10 cellular contexts compared by ENCODE assay signal in genomic region chr9:129595323-129595741, GRCh38. TPM values are rescaled to one million over a fixed set of nuclear protein-coding genes. Genes with fewer than 3 reads are reported as not detected.
A peak's percentile ranks its signal among the peaks of the same experiment; 100 is the strongest.
DNase-seq lines count a peak whose midpoint lies in the region; ATAC-seq and TF ChIP-seq lines count a peak whose summit lies in the region.
"Had no signal": no experiment of that assay in that cellular context is flagged by ENCODE, and none has a peak within 500 bp of the region (broad histone marks: within the 10 kb centered on the region; RNA-seq: fewer than 3 reads in every experiment).

No MANE protein-coding gene starts in this region.

- no peak overlapping the region for H3K14ac ChIP-seq in neuronal stem cell (ENCODE audit: low read length)

- H3K9me3 ChIP-seq in BLaER1 (no peaks in the 10 kb centered on the region), HEK293 (ENCODE audit: control insufficient read depth, insufficient read depth, low read depth, low read length) (no peaks in the 10 kb centered on the region), neuronal stem cell (replicated peaks in 1 of 2; ENCODE audit: control insufficient read depth in 2 of 2, insufficient read depth in 1 of 2, low read depth in 1 of 2, low read length in 2 of 2) (no peaks in the 10 kb centered on the region)
- H3K9me3 ChIP-seq: mucosa of descending colon had no signal

- H2BK12ac ChIP-seq in neuronal stem cell (ENCODE audit: low read length), result no peak overlapping the region

- H3K4me3 ChIP-seq in BLaER1 (no peak overlapping the region), HEK293 (ENCODE audit: low read depth, low read length) (no peak overlapping the region), astrocyte of the spinal cord (ENCODE audit: low read depth, low read length) (no peak overlapping the region), neuronal stem cell (ENCODE audit: low read length in 2 of 2) (no peak overlapping the region)
- H3K4me3 ChIP-seq: mucosa of descending colon had no signal

- POLR2A ChIA-PET in HEK293 (lab: Yijun Ruan, JAX), result interaction anchor here (0.6 to 1.6 kb wide), 5 partner anchors 10 to 420 kb away, joined by 3 to 6 read pairs (median 4); no protein-coding TSS in a partner anchor

- no peaks in the 10 kb centered on the region; the same call in 1 of the 2 replicates for H3K27me3 ChIP-seq in BLaER1
- H3K27me3 ChIP-seq in neuronal stem cell (ENCODE audit: control insufficient read depth in 3 of 3, insufficient read depth in 3 of 3, low read depth in 1 of 3, low read length in 3 of 3), result no peaks in the 10 kb centered on the region

- no peak overlapping the region for H3K4ac ChIP-seq in neuronal stem cell (ENCODE audit: low read length)

- H3K4me1 ChIP-seq in BLaER1 (peaks cover 65% of the 10 kb centered on the region), HEK293 (ENCODE audit: control insufficient read depth, insufficient read depth, low read length) (0 out of 2 replicates have a peak, but pooled peaks cover 3% of the 10 kb centered on the region), neuronal stem cell (ENCODE audit: control insufficient read depth in 2 of 2, insufficient read depth in 1 of 2, low read depth in 1 of 2, low read length in 2 of 2) (peaks cover 21 to 23% of the 10 kb centered on the region in 2 donors)

- no peak overlapping the region for H2AFZ ChIP-seq in neuronal stem cell (ENCODE audit: low read length)

- no peak for ATAC-seq in GM19035 (IDR thresholded peaks at IDR 0.05; ENCODE audit: unreplicated experiment)
- ATAC-seq: mucosa of descending colon had no signal

- H2BK5ac ChIP-seq in neuronal stem cell (ENCODE audit: low read length), result no peak overlapping the region

- TF ChIP-seq CTCF in HEK293 (tag by site-specific recombination; IDR thresholded peaks at IDR 0.05), result no peak
- no peak for TF ChIP-seq CTCF in astrocyte of the spinal cord (IDR thresholded peaks at IDR 0.05; ENCODE audit: low read depth, low read length)

- in situ Hi-C loops in astrocyte of the spinal cord (cut with HindIII; ENCODE audit: low sequenced_read_pairs), result no loop called here

- peak; percentile 21 for DNase-seq in astrocyte of the spinal cord (ENCODE audit: low read depth, low spot score)
- DNase-seq in neuronal stem cell (ENCODE audit: low spot score), result no peak
- DNase-seq in activated CD8-positive, alpha-beta memory T cell treated with anti-CD3 and anti-CD28 coated beads, Interleukin-2, amount 50 U/mL, for 48 hours, result no peak
- no peak for DNase-seq in COR-L47 (lab: John Stamatoyannopoulos, UW)
- no peak for DNase-seq in SHP77 treated with DMSO at 0.1 percent for 48 hours (lab: John Stamatoyannopoulos, UW)
- DNase-seq: NCI-H524 treated with DMSO at 0.1 percent for 48 hours had no signal

- peak overlapping the region; percentile 98 for H3K4me2 ChIP-seq in BLaER1
- no peak overlapping the region for H3K4me2 ChIP-seq in neuronal stem cell (ENCODE audit: insufficient read depth, low read length, poor library complexity, severe bottlenecking)

- H3K79me1 ChIP-seq in neuronal stem cell (ENCODE audit: low read depth, low read length), result no peaks in the 10 kb centered on the region

- no peak overlapping the region for H3K18ac ChIP-seq in neuronal stem cell (ENCODE audit: low read length)

- H3K27ac ChIP-seq in BLaER1 (no peak overlapping the region), HEK293 (ENCODE audit: extremely low read depth, low read depth, low read length) (no peak overlapping the region), neuronal stem cell (replicated peaks; ENCODE audit: low read length) (no peak overlapping the region)

- no CpG with 5 or more reads among the region's 5 CpGs for WGBS in neuronal stem cell (ENCODE audit: extremely low coverage in 2 of 2, insufficient read length in 2 of 2, insufficient replicate concordance in 1 of 2), 2 donors

- H3K9ac ChIP-seq in BLaER1 (no peak overlapping the region), neuronal stem cell (ENCODE audit: low read depth, low read length, poor library complexity) (no peak overlapping the region)

- CTCF ChIA-PET in HEK293 (lab: Yijun Ruan, JAX), result interaction anchor here (0.6 to 1.3 kb wide), 4 partner anchors 8 to 318 kb away, joined by 3 to 4 read pairs (median 4); no protein-coding TSS in a partner anchor

- no peak overlapping the region for H4K91ac ChIP-seq in neuronal stem cell (ENCODE audit: low read depth, low read length, poor library complexity)

- H2BK120ac ChIP-seq in neuronal stem cell (ENCODE audit: low read depth, low read length), result no peak overlapping the region

- H3K36me3 ChIP-seq in BLaER1 (no peaks in the 10 kb centered on the region), HEK293 (ENCODE audit: control insufficient read depth in 2 of 2, insufficient read depth in 1 of 2, low read length in 2 of 2) (no peaks in the 10 kb centered on the region), neuronal stem cell (replicated peaks in 1 of 2; ENCODE audit: control insufficient read depth in 2 of 2, insufficient read depth in 2 of 2, low read length in 2 of 2) (no peaks in the 10 kb centered on the region)

- no peak overlapping the region for H4K8ac ChIP-seq in neuronal stem cell (ENCODE audit: low read depth, low read length)

- no peak overlapping the region for H3K23ac ChIP-seq in neuronal stem cell (ENCODE audit: low read depth, low read length, poor library complexity)

- no peak overlapping the region for H2BK15ac ChIP-seq in neuronal stem cell (ENCODE audit: low read length)

- peak overlapping the region; percentile 22 for H2AK5ac ChIP-seq in neuronal stem cell (ENCODE audit: low read depth, low read length)

- H4K20me1 ChIP-seq in BLaER1, result no peaks in the 10 kb centered on the region

TF ChIP-seq in HEK293, 187 proteins besides CTCF, POLR2A, EP300 and RAD21:
- TF ChIP-seq ZFP69B (tag by site-specific recombination; IDR thresholded peaks at IDR 0.05) (peak; percentile 76), OSR2 (tag by site-specific recombination; IDR thresholded peaks at IDR 0.05) (peak; percentile 62), ZNF692 (tag by site-specific recombination; IDR thresholded peaks at IDR 0.05) (peak; percentile 75; the same call in 1 of the 2 replicates), ZNF302 (tag by site-specific recombination; IDR thresholded peaks at IDR 0.05; ENCODE audit: low read depth) (no peak)

RNA-seq across cellular contexts. Expression of gene C9orf50, which starts 25.6 kb away (rescaled TPM):
- polyA plus RNA-seq in neuronal stem cell (2013, experiment 1 of 2), result 0.11 TPM
- polyA plus RNA-seq in neuronal stem cell (2013, experiment 2 of 2), result 0.07 TPM

RNA-seq across cellular contexts. Expression of gene NTMT1, which starts 30.6 kb away (rescaled TPM):
- 24.4 TPM for polyA plus RNA-seq in neuronal stem cell (2013, experiment 1 of 2)
- polyA plus RNA-seq in neuronal stem cell (2013, experiment 2 of 2), result 22.5 TPM

RNA-seq across cellular contexts. Expression of gene ASB6, which starts 46.6 kb away (rescaled TPM):
- polyA plus RNA-seq in neuronal stem cell (2013, experiment 1 of 2), result 10.1 TPM
- polyA plus RNA-seq in neuronal stem cell (2013, experiment 2 of 2), result 10.5 TPM
